In the genomic region with DNA sequence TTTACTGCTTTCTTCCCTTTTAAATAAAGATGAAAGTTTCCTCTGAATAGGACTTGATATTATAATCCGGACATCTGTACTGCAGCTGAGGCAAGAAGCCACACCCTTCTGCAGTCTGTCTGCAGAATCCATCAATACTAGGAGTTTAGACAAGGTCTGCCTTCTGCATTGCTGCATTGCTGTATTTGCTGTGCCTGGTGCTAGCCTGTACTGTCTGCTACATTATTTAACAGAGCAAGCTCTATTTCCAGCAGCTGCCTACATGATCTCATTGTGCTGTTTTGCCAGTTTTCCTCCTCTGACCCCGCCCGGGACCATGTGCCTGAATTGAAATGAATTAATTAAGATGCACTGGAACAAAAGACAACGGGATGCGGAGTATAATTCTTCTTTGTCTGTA, we compare ENCODE assay signal across 8 cellular contexts. TPM values are rescaled to one million over a fixed set of nuclear protein-coding genes. Genes with fewer than 3 reads are reported as not detected.
A peak's percentile ranks its signal among the peaks of the same experiment; 100 is the strongest.
DNase-seq lines count a peak whose midpoint lies in the region; ATAC-seq and TF ChIP-seq lines count a peak whose summit lies in the region.

No MANE protein-coding gene starts in this region.

- peak overlapping the region; percentile 94 for H3K9ac ChIP-seq in mammary epithelial cell (ENCODE audit: insufficient read depth, low read length)

- ATAC-seq in GM21390 (IDR thresholded peaks at IDR 0.05; ENCODE audit: unreplicated experiment) = no peak

- H3K27ac ChIP-seq in mammary epithelial cell (ENCODE audit: insufficient read depth, low read depth, low read length) (peak overlapping the region; percentile 90), spleen (peak overlapping the region in 6 of 8 donors; percentile 98 to 100 (median 98))

- H3K4me2 ChIP-seq in mammary epithelial cell (ENCODE audit: insufficient read depth, low read depth, low read length) = peak overlapping the region; percentile 77

- dilution Hi-C loops in mammary epithelial cell (cut with HindIII; ENCODE audit: low sequenced_read_pairs) = no loop called here

- H2AFZ ChIP-seq in mammary epithelial cell (ENCODE audit: low read depth, low read length) = peak overlapping the region; percentile 27

- DNase-seq in ELR (ENCODE audit: low read depth) (peak; percentile 5), NCI-H2227 (lab: John Stamatoyannopoulos, UW; ENCODE audit: unreplicated experiment) (peak; percentile 54), mammary epithelial cell (peak; percentile 27), kidney glomerular epithelial cell (lab: John Stamatoyannopoulos, UW) (peak; percentile 59), spleen (no peak), GM13976 (ENCODE audit: low spot score) (no peak), Calu3 (no peak)

- in situ Hi-C loops in mammary epithelial cell (cut with MboI; ENCODE audit: low sequenced_read_pairs in 2 of 2) = no loop called here
- in situ Hi-C loops in GM13976 (cut with MboI; ENCODE audit: low sequenced_read_pairs, unreplicated experiment) = no loop called here

- peaks cover 19% of the 10 kb centered on the region for H3K79me2 ChIP-seq in mammary epithelial cell (ENCODE audit: insufficient read depth, low read length)

- H3K9me3 ChIP-seq in mammary epithelial cell (replicated peaks; ENCODE audit: insufficient read depth, low read length) (no peaks in the 10 kb centered on the region), spleen (no peaks in the 10 kb centered on the region)

- H3K9me3 Mint-ChIP-seq in Calu3 (ENCODE audit: low read depth, unreplicated experiment) = no peaks in the 10 kb centered on the region

- H3K4me1 Mint-ChIP-seq in Calu3 (ENCODE audit: low read depth, unreplicated experiment) = no peaks in the 10 kb centered on the region

- no peak for TF ChIP-seq CTCF in mammary epithelial cell (conservative IDR thresholded peaks at IDR 0.05 in 1 of 2, IDR thresholded peaks at IDR 0.05 in 1 of 2; ENCODE audit: extremely low read depth in 1 of 2, insufficient read depth in 1 of 2, low read depth in 1 of 2, low read length in 2 of 2)
- no peak for TF ChIP-seq CTCF in spleen (IDR thresholded peaks at IDR 0.05 in 8 of 11, conservative IDR thresholded peaks at IDR 0.05 in 3 of 11)
- no peak for TF ChIP-seq CTCF in GM13976 (IDR thresholded peaks at IDR 0.05; ENCODE audit: borderline replicate concordance, control extremely low read depth, extremely low read depth, insufficient read depth, missing control alignments)
- no peak for TF ChIP-seq CTCF in Calu3 (IDR thresholded peaks at IDR 0.05; ENCODE audit: unreplicated experiment)

- H3K27me3 ChIP-seq in mammary epithelial cell (ENCODE audit: insufficient read depth, low read length) = no peaks in the 10 kb centered on the region
- H3K27me3 ChIP-seq in spleen (replicated peaks in 1 of 7) = no peaks in the 10 kb centered on the region

- peaks cover 13% of the 10 kb centered on the region for H3K27me3 Mint-ChIP-seq in Calu3 (ENCODE audit: unreplicated experiment)

- H3K27ac Mint-ChIP-seq in Calu3 (ENCODE audit: unreplicated experiment) = no peak overlapping the region

- H3K4me1 ChIP-seq in mammary epithelial cell (ENCODE audit: insufficient read depth, low read length) (peaks cover 16% of the 10 kb centered on the region), spleen (peaks cover 10 to 38% (median 24%) of the 10 kb centered on the region in 6 donors)

- TF ChIP-seq POLR2A in spleen (IDR thresholded peaks at IDR 0.05) = no peak

- no peaks in the 10 kb centered on the region for H4K20me1 ChIP-seq in mammary epithelial cell (ENCODE audit: insufficient read depth, low read length)

- intact Hi-C loops in mammary epithelial cell (cut with micrococcal nuclease) (no loop called here), spleen (cut with DNase I; ENCODE audit: low total_unique reads) (no loop called here), Calu3 (cut with micrococcal nuclease; ENCODE audit: unreplicated experiment) (no loop called here)

- H3K4me3 ChIP-seq in mammary epithelial cell (replicated peaks in 1 of 3; ENCODE audit: insufficient read depth in 1 of 3, low read depth in 2 of 3, low read length in 3 of 3) (peak overlapping the region; percentile 80 to 82 (median 81)), spleen (peak overlapping the region in 7 of 8 donors; percentile 63 to 90 (median 77))

- 6% methylated on average over 5 of the region's 5 CpGs for WGBS in mammary epithelial cell (ENCODE audit: low coverage, missing lambda C conversion rate)
- 57 to 73% (median 64%) methylated on average over 5 of the region's 5 CpGs for WGBS in spleen, 5 donors

- H3K4me3 Mint-ChIP-seq in Calu3 (ENCODE audit: low read depth, unreplicated experiment) = no peak overlapping the region

- CTCF ChIA-PET in mammary epithelial cell (lab: Charles Lee; ENCODE audit: low non-redundant PET) (interaction anchor here (0.6 to 1.2 kb wide), 2 partner anchors 48 to 56 kb away, joined by 4 to 5 read pairs; a partner anchor contains a TSS), Calu3 (lab: Charles Lee) (no interaction called here)

- peaks cover 5% of the 10 kb centered on the region for H3K36me3 ChIP-seq in mammary epithelial cell (ENCODE audit: insufficient read depth, low read length)
- peaks cover 0 to 40% (median 27%) of the 10 kb centered on the region in 6 donors for H3K36me3 ChIP-seq in spleen

- BruUV-seq in mammary epithelial cell (replicated peaks; lab: Mats Ljungman, UMichigan) = no TSS peak
- no TSS peak for BruUV-seq in Calu3 (replicated peaks; lab: Mats Ljungman, UMichigan)

- peaks cover 13% of the 10 kb centered on the region for H3K36me3 Mint-ChIP-seq in Calu3 (ENCODE audit: insufficient read depth, unreplicated experiment)

RNA-seq across cellular contexts. Expression of a gene that starts 1.7 kb away (rescaled TPM):
- total RNA-seq in mammary epithelial cell (100 to 1,000 TPM; 194 to 540 TPM), spleen (100 to 1,000 TPM in 2 of 7 donors, 10 to 100 TPM in 5; 47.2 to 120 (median 71.7) TPM), Calu3 (2022) (9.2 and 11.5 TPM in 2 replicates)
- polyA plus RNA-seq in mammary epithelial cell (680 TPM), spleen (10 to 100 TPM; 52.0 to 68.5 (median 66.4) TPM)
- 1,013 TPM for polyA minus RNA-seq in mammary epithelial cell

RNA-seq across cellular contexts. Expression of a gene that starts 56.0 kb away (rescaled TPM):
- total RNA-seq in mammary epithelial cell (1,000 to 10,000 TPM in 1 of 2 donors, 100 to 1,000 TPM in 1; 591 to 1,181 TPM), spleen (100 to 1,000 TPM; 326 to 706 (median 476) TPM), Calu3 (2022) (690 and 793 TPM in 2 replicates)
- polyA plus RNA-seq in mammary epithelial cell (4,306 TPM), spleen (100 to 1,000 TPM; 231 to 582 (median 476) TPM)
- 2,687 TPM for polyA minus RNA-seq in mammary epithelial cell

Comparison
In these comparisons a context has a peak if more than half of its experiments do, and no peak if none do; other contexts are left out.
1. DNase-seq: peak in ELR (single experiment), NCI-H2227 (single experiment), mammary epithelial cell (single experiment) and kidney glomerular epithelial cell (single experiment); none in spleen (single experiment), GM13976 (single experiment) and Calu3 (single experiment).